ENCODE assay signal across 22 cellular contexts in genomic region chr6:131112252-131112651, GRCh38.
"Had no signal": no experiment of that assay in that cellular context is flagged by ENCODE, and none has a peak within 500 bp of the region (broad histone marks: within the 10 kb centered on the region; RNA-seq: fewer than 3 reads in every experiment).

No MANE protein-coding gene starts in this region.

- H3K27ac ChIP-seq: hepatocyte, neutrophil, skin epidermis, stomach, thoracic aorta had no signal

- ATAC-seq: left cardiac atrium; left ventricle myocardium superior; naive thymus-derived CD8-positive, alpha-beta T cell; sciatic nerve had no signal

- H3K4me3 ChIP-seq: hepatocyte, skin epidermis, stomach, thoracic aorta had no signal

- H3K36me3 ChIP-seq: neutrophil, stomach, thoracic aorta had no signal

- DNase-seq: effector CD4-positive, alpha-beta T cell; endodermal cell; erythroblast; foreskin melanocyte; head of caudate nucleus; kidney; left cardiac atrium; left ventricle myocardium superior; mesendoderm; naive thymus-derived CD8-positive, alpha-beta T cell; posterior cingulate gyrus; stimulated activated CD4-positive, alpha-beta T cell treated with anti-CD3 and anti-CD28 coated beads, Interleukin-2, amount 100 ng/mL, for 24 hours; stimulated activated CD4-positive, alpha-beta T cell treated with anti-CD3 and anti-CD28 coated beads, Interleukin-4, amount 100 ng/mL, for 4 hours; stimulated activated naive CD4-positive, alpha-beta T cell; stomach; substantia nigra had no signal

- H3K9me3 ChIP-seq: neutrophil, stomach, thoracic aorta had no signal

- H3K9me3 Mint-ChIP-seq: naive thymus-derived CD8-positive, alpha-beta T cell had no signal

- H3K27me3 Mint-ChIP-seq: naive thymus-derived CD8-positive, alpha-beta T cell; type B pancreatic cell had no signal

- H3K4me3 Mint-ChIP-seq: endodermal cell; naive thymus-derived CD8-positive, alpha-beta T cell; type B pancreatic cell had no signal

- H3K27me3 ChIP-seq: hepatocyte, neutrophil, stomach had no signal

- H3K79me2 ChIP-seq: hepatocyte had no signal

- H3K27ac Mint-ChIP-seq: endodermal cell; naive thymus-derived CD8-positive, alpha-beta T cell; type B pancreatic cell had no signal

- H3K36me3 Mint-ChIP-seq: naive thymus-derived CD8-positive, alpha-beta T cell; type B pancreatic cell had no signal

- H2AFZ ChIP-seq: hepatocyte had no signal

- H3K4me2 ChIP-seq: hepatocyte had no signal
